1 cellular context compared by ENCODE assay signal in genomic region chr6:41768545-41769308, GRCh38.
A peak's percentile ranks its signal among the peaks of the same experiment; 100 is the strongest.
TF ChIP-seq lines count a peak whose summit lies in the region.

No MANE protein-coding gene starts in this region.

TF ChIP-seq in HepG2, 621 proteins besides CTCF, POLR2A, EP300 and RAD21 (continued from another document):
- TF ChIP-seq NRL (CRISPR knock-in tag; IDR thresholded peaks at IDR 0.05; ENCODE audit: borderline replicate concordance): no peak
- no peak for TF ChIP-seq NFAT5 (CRISPR knock-in tag; IDR thresholded peaks at IDR 0.05)
- no peak for TF ChIP-seq ZNF775 (CRISPR knock-in tag; IDR thresholded peaks at IDR 0.05; ENCODE audit: borderline replicate concordance)
- TF ChIP-seq BCL3 (CRISPR knock-in tag; IDR thresholded peaks at IDR 0.05): no peak
- no peak for TF ChIP-seq TRIM22 (IDR thresholded peaks at IDR 0.05)
- no peak for TF ChIP-seq MAX (IDR thresholded peaks at IDR 0.05)
- TF ChIP-seq MED8 (CRISPR knock-in tag; IDR thresholded peaks at IDR 0.05; ENCODE audit: insufficient replicate concordance): peak; percentile 49
- no peak for TF ChIP-seq ZKSCAN5 (CRISPR knock-in tag; IDR thresholded peaks at IDR 0.05)
- TF ChIP-seq ZC3H4 (CRISPR knock-in tag; IDR thresholded peaks at IDR 0.05; ENCODE audit: borderline replicate concordance): no peak
- no peak for TF ChIP-seq HIVEP1 (CRISPR knock-in tag; IDR thresholded peaks at IDR 0.05)
- no peak for TF ChIP-seq ZMAT3 (CRISPR knock-in tag; conservative IDR thresholded peaks at IDR 0.05)
- no peak for TF ChIP-seq POLR2AphosphoS2 (IDR thresholded peaks at IDR 0.05; ENCODE audit: low read depth, low read length)
- TF ChIP-seq ZNF512B (CRISPR knock-in tag; IDR thresholded peaks at IDR 0.05; ENCODE audit: borderline replicate concordance): no peak
- peak; percentile 58; the same call in 1 of the 2 replicates for TF ChIP-seq ISL2 (CRISPR knock-in tag; IDR thresholded peaks at IDR 0.05)
- TF ChIP-seq ZNF550 (CRISPR knock-in tag; IDR thresholded peaks at IDR 0.05; ENCODE audit: borderline replicate concordance): no peak
- no peak for TF ChIP-seq MXD4 (CRISPR knock-in tag; IDR thresholded peaks at IDR 0.05)
- no peak for TF ChIP-seq ZNF614 (CRISPR knock-in tag; IDR thresholded peaks at IDR 0.05; ENCODE audit: borderline replicate concordance)
- TF ChIP-seq EHMT2 (IDR thresholded peaks at IDR 0.05; ENCODE audit: borderline replicate concordance, low read depth, low read length): no peak
- no peak for TF ChIP-seq SPEN (CRISPR knock-in tag; IDR thresholded peaks at IDR 0.05; ENCODE audit: low read depth)
- TF ChIP-seq NCOA1 (CRISPR knock-in tag; IDR thresholded peaks at IDR 0.05): no peak
- TF ChIP-seq FIP1L1 (IDR thresholded peaks at IDR 0.05; ENCODE audit: borderline replicate concordance, insufficient read depth, low read depth, low read length): no peak
- peak; percentile 76; the same call in 1 of the 2 replicates for TF ChIP-seq ZNF451 (CRISPR knock-in tag; IDR thresholded peaks at IDR 0.05)
- TF ChIP-seq RBAK (CRISPR knock-in tag; IDR thresholded peaks at IDR 0.05): no peak
- TF ChIP-seq TP53 (CRISPR knock-in tag; conservative IDR thresholded peaks at IDR 0.05): no peak
- TF ChIP-seq RNF2 (conservative IDR thresholded peaks at IDR 0.05; ENCODE audit: low read depth): no peak
- peak; percentile 60; the same call in 1 of the 2 replicates for TF ChIP-seq ZFY (CRISPR knock-in tag; IDR thresholded peaks at IDR 0.05)
- TF ChIP-seq NFE2L2 (IDR thresholded peaks at IDR 0.05; ENCODE audit: low read length): no peak; the same call in 1 of the 2 replicates
- no peak for TF ChIP-seq ZNF124 (CRISPR knock-in tag; IDR thresholded peaks at IDR 0.05)
- no peak for TF ChIP-seq SAFB2 (CRISPR knock-in tag; IDR thresholded peaks at IDR 0.05; ENCODE audit: borderline replicate concordance, low read depth)
- no peak for TF ChIP-seq ZNF337 (CRISPR knock-in tag; IDR thresholded peaks at IDR 0.05; ENCODE audit: borderline replicate concordance, low read depth)
- no peak for TF ChIP-seq KLF13 (CRISPR knock-in tag; IDR thresholded peaks at IDR 0.05)
- no peak for TF ChIP-seq ZSCAN5A (CRISPR knock-in tag; IDR thresholded peaks at IDR 0.05; ENCODE audit: borderline replicate concordance)
- TF ChIP-seq RFXAP (CRISPR knock-in tag; IDR thresholded peaks at IDR 0.05; ENCODE audit: borderline replicate concordance): 0 out of 2 replicates have a peak, but pooled peaks have one; percentile 36
- TF ChIP-seq ZNF512 (CRISPR knock-in tag; IDR thresholded peaks at IDR 0.05): no peak
